1 cellular context compared by ENCODE assay signal in the genomic region with DNA sequence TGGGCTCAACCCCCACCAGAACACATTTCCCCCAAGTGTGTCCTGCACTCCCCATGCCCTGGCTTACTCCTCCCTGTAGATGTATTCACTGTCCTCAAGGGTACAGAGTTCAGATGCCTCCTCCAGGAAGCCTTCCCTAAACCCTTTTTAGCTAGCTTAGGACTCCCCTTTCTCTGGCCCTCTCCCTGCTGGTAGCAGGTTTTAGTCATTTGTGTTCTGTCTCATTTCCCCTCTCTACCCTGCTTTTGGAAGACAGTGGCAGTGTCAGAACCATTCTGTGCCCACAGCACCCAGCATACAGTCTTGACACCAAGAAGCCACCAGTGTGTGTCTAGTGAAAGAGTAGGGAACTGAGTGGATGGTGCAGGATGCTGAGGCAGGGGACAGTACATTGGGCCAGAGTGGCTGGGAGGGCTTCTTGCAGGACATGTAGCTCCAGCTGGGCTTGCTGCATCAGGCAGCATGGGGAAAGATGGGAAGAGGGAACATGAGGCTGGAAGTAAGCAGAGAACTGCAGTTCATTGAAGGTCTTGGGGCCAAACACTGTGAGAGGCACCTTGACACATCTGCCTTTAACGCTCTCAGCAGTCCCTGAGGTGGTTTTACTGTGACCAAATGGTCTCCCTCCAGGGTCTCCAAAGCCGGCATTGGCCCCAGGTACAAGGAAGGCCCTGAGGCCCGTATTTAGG.
TF ChIP-seq lines count a peak whose summit lies in the region.

No MANE protein-coding gene starts in this region.

TF ChIP-seq in HEK293, 187 proteins besides CTCF, POLR2A, EP300 and RAD21 (continued from another document):
- TF ChIP-seq, protein P1, sequence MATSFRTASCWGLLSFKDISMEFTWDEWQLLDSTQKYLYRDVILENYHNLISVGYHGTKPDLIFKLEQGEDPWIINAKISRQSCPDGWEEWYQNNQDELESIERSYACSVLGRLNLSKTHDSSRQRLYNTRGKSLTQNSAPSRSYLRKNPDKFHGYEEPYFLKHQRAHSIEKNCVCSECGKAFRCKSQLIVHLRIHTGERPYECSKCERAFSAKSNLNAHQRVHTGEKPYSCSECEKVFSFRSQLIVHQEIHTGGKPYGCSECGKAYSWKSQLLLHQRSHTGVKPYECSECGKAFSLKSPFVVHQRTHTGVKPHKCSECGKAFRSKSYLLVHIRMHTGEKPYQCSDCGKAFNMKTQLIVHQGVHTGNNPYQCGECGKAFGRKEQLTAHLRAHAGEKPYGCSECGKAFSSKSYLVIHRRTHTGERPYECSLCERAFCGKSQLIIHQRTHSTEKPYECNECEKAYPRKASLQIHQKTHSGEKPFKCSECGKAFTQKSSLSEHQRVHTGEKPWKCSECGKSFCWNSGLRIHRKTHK (tag by site-specific recombination; IDR thresholded peaks at IDR 0.05): no peak
- TF ChIP-seq, protein P2, sequence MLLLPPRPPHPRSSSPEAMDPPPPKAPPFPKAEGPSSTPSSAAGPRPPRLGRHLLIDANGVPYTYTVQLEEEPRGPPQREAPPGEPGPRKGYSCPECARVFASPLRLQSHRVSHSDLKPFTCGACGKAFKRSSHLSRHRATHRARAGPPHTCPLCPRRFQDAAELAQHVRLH (tag by site-specific recombination; IDR thresholded peaks at IDR 0.05): 0 out of 2 replicates have a peak, but pooled peaks have one; percentile 12
- TF ChIP-seq ZNF292 (tag by site-specific recombination; IDR thresholded peaks at IDR 0.05; ENCODE audit: borderline replicate concordance, low read depth): no peak
